ENCODE assay signal across 11 cellular contexts in the genomic region with DNA sequence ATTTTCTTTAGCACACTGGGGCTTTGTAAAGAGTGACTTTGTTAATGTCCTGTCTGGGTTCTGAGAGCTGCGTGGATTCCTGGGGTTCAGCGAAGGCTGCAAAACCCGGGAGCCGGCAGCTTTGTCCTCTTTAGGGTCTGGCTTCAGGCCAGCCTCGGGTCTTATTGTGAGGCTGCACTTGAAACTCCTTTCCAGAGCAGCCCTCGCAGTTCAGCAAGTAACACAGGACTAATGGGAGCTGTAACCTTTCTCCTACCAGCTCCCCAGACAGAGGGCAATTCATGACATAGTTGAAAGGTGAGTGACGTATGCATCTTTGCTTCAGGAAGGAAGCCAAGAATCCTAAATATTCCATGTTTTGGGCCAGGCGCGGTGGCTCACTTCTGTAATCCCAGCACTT. TPM values are rescaled to one million over a fixed set of nuclear protein-coding genes. Genes with fewer than 3 reads are reported as not detected.
DNase-seq lines count a peak whose midpoint lies in the region; ATAC-seq and TF ChIP-seq lines count a peak whose summit lies in the region.
"Had no signal": no experiment of that assay in that cellular context is flagged by ENCODE, and none has a peak within 500 bp of the region (broad histone marks: within the 10 kb centered on the region; RNA-seq: fewer than 3 reads in every experiment).

No MANE protein-coding gene starts in this region.

- H3K27me3 ChIP-seq in NT2/D1 (ENCODE audit: insufficient read depth, insufficient read length) = no peaks in the 10 kb centered on the region

- no peaks in the 10 kb centered on the region for H3K9me3 ChIP-seq in NT2/D1 (ENCODE audit: insufficient read depth, low read length)

- POLR2A ChIA-PET in GM10248 (lab: Yijun Ruan, JAX) = no interaction called here

- no peak overlapping the region for H3K4me3 ChIP-seq in NT2/D1 (ENCODE audit: insufficient read length, low read depth)
- H3K4me3 ChIP-seq: BLaER1 treated with 17β-estradiol and CSF1 and Interleukin-3, amounts not matched to agents 10 nM and 100 nM had no signal

- CTCF ChIA-PET in GM10248 (lab: Yijun Ruan, JAX) = interaction anchor here (1.0 to 2.2 kb wide), 4 partner anchors 11 to 491 kb away, joined by 4 to 6 read pairs (median 4); no protein-coding TSS in a partner anchor

- peaks cover 5% of the 10 kb centered on the region for H3K36me3 ChIP-seq in NT2/D1 (ENCODE audit: insufficient read depth, insufficient read length, low read length)
- H3K36me3 ChIP-seq: BLaER1 treated with 17β-estradiol and CSF1 and Interleukin-3, amounts not matched to agents 10 nM and 100 nM had no signal

- H3K4me1 ChIP-seq in NT2/D1 (ENCODE audit: insufficient read depth, insufficient read length) = peaks cover 9% of the 10 kb centered on the region

- no peak for TF ChIP-seq CTCF in GM10248 (IDR thresholded peaks at IDR 0.05; ENCODE audit: control extremely low read depth, extremely low read depth, low read depth, missing control alignments)

- peak overlapping the region; percentile 61 for H3K9ac ChIP-seq in NT2/D1 (ENCODE audit: insufficient read length, low read depth)
- H3K9ac ChIP-seq: BLaER1 treated with 17β-estradiol and CSF1 and Interleukin-3, amounts not matched to agents 10 nM and 100 nM had no signal

- ATAC-seq in GM18517 (IDR thresholded peaks at IDR 0.05; ENCODE audit: unreplicated experiment) = no peak
- ATAC-seq in HG02870 (IDR thresholded peaks at IDR 0.05; ENCODE audit: unreplicated experiment) = no peak

- peak; percentile 25 for DNase-seq in Daoy (ENCODE audit: low read depth)
- DNase-seq in NT2/D1 (ENCODE audit: low read depth, low spot score) = no peak
- peak; percentile 60 for DNase-seq in kidney tubule cell (ENCODE audit: low spot score)
- DNase-seq in retina = peak; percentile 24
- no peak for DNase-seq in GM10248 (ENCODE audit: extremely low spot score)
- DNase-seq in stimulated activated naive CD4-positive, alpha-beta T cell (lab: John Stamatoyannopoulos, UW) = no peak
- DNase-seq: dermis blood vessel endothelial cell, foreskin fibroblast had no signal

RNA-seq across cellular contexts. Expression of a gene that starts 1.4 kb away (rescaled TPM):
- 1.5 and 3.9 TPM in 2 replicates for total RNA-seq in Daoy (2014; rRNA removed; shearing (Covaris generic))

RNA-seq across cellular contexts. Expression of a gene that starts 40.0 kb away (rescaled TPM):
- total RNA-seq in Daoy (2014; rRNA removed; shearing (Covaris generic)) = 1.8 and 3.8 TPM in 2 replicates

Comparison
In these comparisons a context has a peak if more than half of its experiments do, and no peak if none do; other contexts are left out.
1. DNase-seq: peak in Daoy (single experiment), kidney tubule cell (single experiment) and retina (single experiment); none in NT2/D1 (single experiment), GM10248 (single experiment) and stimulated activated naive CD4-positive, alpha-beta T cell (0 of 6).